Comparison of ENCODE assay signal across 23 cellular contexts in genomic region chr7:19970514-19970913, GRCh38.
"Had no signal": no experiment of that assay in that cellular context is flagged by ENCODE, and none has a peak within 500 bp of the region (broad histone marks: within the 10 kb centered on the region; RNA-seq: fewer than 3 reads in every experiment).

No MANE protein-coding gene starts in this region.

- H3K36me3 Mint-ChIP-seq: activated CD4-positive, alpha-beta memory T cell treated with anti-CD3 and anti-CD28 coated beads for 36 hours; activated naive CD8-positive, alpha-beta T cell had no signal

- H3K27me3 ChIP-seq: left lung, suprapubic skin, transverse colon, vagina had no signal

- ATAC-seq: effector memory CD8-positive, alpha-beta T cell; left lung; psoas muscle; right cardiac atrium had no signal

- H3K4me3 ChIP-seq: left lung, psoas muscle, suprapubic skin, transverse colon, vagina had no signal

- H3K4me1 ChIP-seq: left lung, psoas muscle, suprapubic skin, vagina had no signal

- H3K9me3 Mint-ChIP-seq: activated CD4-positive, alpha-beta memory T cell treated with anti-CD3 and anti-CD28 coated beads for 36 hours; activated T-helper 1 cell treated with anti-CD3 and anti-CD28 coated beads, Interleukin-12 subunit alpha, Interleukin-12 subunit beta, Interleukin-2, Interleukin-4 antibody, amounts not matched to agents 30 ng/mL and 10 ng/mL and 1 ng/mL, durations not matched to agents 14 hours and 24 hours and 36 hours; neural crest cell had no signal

- H3K27ac Mint-ChIP-seq: activated CD4-positive, alpha-beta memory T cell treated with anti-CD3 and anti-CD28 coated beads for 36 hours; activated naive CD8-positive, alpha-beta T cell; activated T-helper 1 cell treated with anti-CD3 and anti-CD28 coated beads, Interleukin-12 subunit alpha, Interleukin-12 subunit beta, Interleukin-2, Interleukin-4 antibody, amounts not matched to agents 30 ng/mL and 10 ng/mL and 1 ng/mL, durations not matched to agents 14 hours and 24 hours and 36 hours; effector memory CD8-positive, alpha-beta T cell; stimulated activated naive CD8-positive, alpha-beta T cell treated with anti-CD3 and anti-CD28 coated beads, Interleukin-15, Interleukin-2, amounts not matched to agents 100 ng/mL and 50 ng/mL, for 24 hours had no signal

- H3K9me3 ChIP-seq: left lung, psoas muscle, suprapubic skin, transverse colon, vagina had no signal

- H3K4me3 Mint-ChIP-seq: activated CD4-positive, alpha-beta memory T cell treated with anti-CD3 and anti-CD28 coated beads for 36 hours; activated naive CD8-positive, alpha-beta T cell; activated T-helper 1 cell treated with anti-CD3 and anti-CD28 coated beads, Interleukin-12 subunit alpha, Interleukin-12 subunit beta, Interleukin-2, Interleukin-4 antibody, amounts not matched to agents 30 ng/mL and 10 ng/mL and 1 ng/mL, durations not matched to agents 14 hours and 24 hours and 36 hours; effector memory CD8-positive, alpha-beta T cell; neural crest cell; stimulated activated naive CD8-positive, alpha-beta T cell treated with anti-CD3 and anti-CD28 coated beads, Interleukin-15, Interleukin-2, amounts not matched to agents 100 ng/mL and 50 ng/mL, for 24 hours had no signal

- H3K27ac ChIP-seq: left lung, psoas muscle, suprapubic skin, vagina, WERI-Rb-1 had no signal

- H3K36me3 ChIP-seq: left lung, suprapubic skin, transverse colon, vagina, WERI-Rb-1 had no signal

- H3K27me3 Mint-ChIP-seq: activated CD4-positive, alpha-beta memory T cell treated with anti-CD3 and anti-CD28 coated beads for 36 hours; activated naive CD8-positive, alpha-beta T cell; effector memory CD8-positive, alpha-beta T cell; stimulated activated naive CD8-positive, alpha-beta T cell treated with anti-CD3 and anti-CD28 coated beads, Interleukin-15, Interleukin-2, amounts not matched to agents 100 ng/mL and 50 ng/mL, for 24 hours had no signal

- DNase-seq: activated CD4-positive, alpha-beta memory T cell treated with anti-CD3 and anti-CD28 coated beads for 36 hours; activated CD4-positive, alpha-beta T cell treated with anti-CD3 and anti-CD28 coated beads for 4 hours; activated gamma-delta T cell treated with Interleukin-2 at 50 U/mL for 16 hours; activated T-cell treated with anti-CD3 and anti-CD28 coated beads for 4 hours; amniotic stem cell; dermis blood vessel endothelial cell; effector memory CD8-positive, alpha-beta T cell; foreskin melanocyte; glutamatergic neuron; hypothalamus; kidney; left lung; psoas muscle; right cardiac atrium; T-helper 2 cell; transverse colon; WERI-Rb-1 had no signal

- FAIRE-seq: kidney had no signal
